15 cellular contexts compared by ENCODE assay signal in the genomic region with DNA sequence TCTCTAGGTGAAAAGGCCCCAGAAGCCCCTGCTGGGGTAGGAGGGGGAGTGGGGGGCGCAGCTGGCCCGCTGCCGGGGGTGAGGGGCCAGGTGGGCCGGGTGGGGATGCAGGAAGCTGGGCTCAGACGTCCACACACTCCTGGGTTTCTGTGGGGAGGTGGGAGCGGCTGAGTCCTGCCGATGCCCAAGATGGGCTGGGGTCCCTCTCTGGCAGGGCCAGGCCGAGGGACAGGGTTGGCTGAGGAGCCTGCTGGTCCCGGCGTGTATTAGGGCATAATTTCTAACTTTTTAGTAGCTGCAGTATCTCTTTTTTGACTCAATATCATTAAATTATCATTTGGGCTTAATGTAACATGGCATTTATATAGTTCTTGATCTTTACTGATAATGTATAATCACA.
A peak's percentile ranks its signal among the peaks of the same experiment; 100 is the strongest.
DNase-seq lines count a peak whose midpoint lies in the region; ATAC-seq and TF ChIP-seq lines count a peak whose summit lies in the region.
"Had no signal": no experiment of that assay in that cellular context is flagged by ENCODE, and none has a peak within 500 bp of the region (broad histone marks: within the 10 kb centered on the region; RNA-seq: fewer than 3 reads in every experiment).

No MANE protein-coding gene starts in this region.

- H3K36me3 ChIP-seq in BE2C (no peaks in the 10 kb centered on the region), right atrium auricular region (no peaks in the 10 kb centered on the region), prostate gland (no peaks in the 10 kb centered on the region)
- H3K36me3 ChIP-seq: HAP-1 had no signal

- TF ChIP-seq CTCF in BE2C (IDR thresholded peaks at IDR 0.05; ENCODE audit: low read depth, low read length): no peak
- TF ChIP-seq CTCF in RWPE1 (conservative IDR thresholded peaks at IDR 0.05; ENCODE audit: low read depth): no peak
- TF ChIP-seq CTCF in right atrium auricular region (IDR thresholded peaks at IDR 0.05): no peak
- no peak for TF ChIP-seq CTCF in prostate gland (IDR thresholded peaks at IDR 0.05)

- H3K9me3 Mint-ChIP-seq in activated T-cell treated with anti-CD3 and anti-CD28 coated beads, Interleukin-2, amount 50 U/mL, for 4 hours: no peaks in the 10 kb centered on the region
- H3K9me3 Mint-ChIP-seq in effector memory CD8-positive, alpha-beta T cell: no peaks in the 10 kb centered on the region

- WGBS in prostate gland: 60% methylated on average over 10 of the region's 10 CpGs

- no peak overlapping the region for H3K4me3 Mint-ChIP-seq in activated T-cell treated with anti-CD3 and anti-CD28 coated beads, Interleukin-2, amount 50 U/mL, for 4 hours
- no peak overlapping the region for H3K4me3 Mint-ChIP-seq in effector memory CD8-positive, alpha-beta T cell
- H3K4me3 Mint-ChIP-seq: CD14-positive monocyte had no signal

- H3K4me1 ChIP-seq in BE2C (peaks cover 20% of the 10 kb centered on the region), right atrium auricular region (peaks cover 0 to 74% of the 10 kb centered on the region in 2 donors), prostate gland (replicated peaks) (peaks cover 5% of the 10 kb centered on the region)

- no peaks in the 10 kb centered on the region for H3K27me3 ChIP-seq in BE2C
- H3K27me3 ChIP-seq in right atrium auricular region: no peaks in the 10 kb centered on the region
- no peaks in the 10 kb centered on the region for H3K27me3 ChIP-seq in prostate gland (replicated peaks; ENCODE audit: insufficient read depth)

- H3K4me3 ChIP-seq in BE2C (ENCODE audit: low read depth, low read length): peak overlapping the region; percentile 8; the same call in 1 of the 2 replicates
- H3K4me3 ChIP-seq in right atrium auricular region: peak overlapping the region; percentile 6 to 26
- no peak overlapping the region for H3K4me3 ChIP-seq in prostate gland
- H3K4me3 ChIP-seq: HAP-1 had no signal

- peaks cover 83% of the 10 kb centered on the region for H3K4me1 Mint-ChIP-seq in activated T-cell treated with anti-CD3 and anti-CD28 coated beads, Interleukin-2, amount 50 U/mL, for 4 hours (ENCODE audit: low read depth)
- peaks cover 28 to 68% of the 10 kb centered on the region in 2 donors for H3K4me1 Mint-ChIP-seq in effector memory CD8-positive, alpha-beta T cell (ENCODE audit: low read depth in 2 of 2)

- CTCF ChIA-PET in RWPE1 (lab: Yijun Ruan, JAX): interaction anchor here (0.6 kb wide), 1 partner anchor 33 kb away, joined by 3 read pairs; no protein-coding TSS in a partner anchor

- no peak for ATAC-seq in activated T-cell treated with anti-CD3 and anti-CD28 coated beads, Interleukin-2, amount 50 U/mL, for 4 hours
- ATAC-seq in effector memory CD8-positive, alpha-beta T cell (replicated peaks): no peak

- no peaks in the 10 kb centered on the region for H3K9me3 ChIP-seq in BE2C
- H3K9me3 ChIP-seq in right atrium auricular region: no peaks in the 10 kb centered on the region
- no peaks in the 10 kb centered on the region for H3K9me3 ChIP-seq in prostate gland
- H3K9me3 ChIP-seq: HAP-1 had no signal

- intact Hi-C loops in prostate gland (cut with DNase I): no loop called here

- no peaks in the 10 kb centered on the region for H3K27me3 Mint-ChIP-seq in activated T-cell treated with anti-CD3 and anti-CD28 coated beads, Interleukin-2, amount 50 U/mL, for 4 hours (ENCODE audit: low read depth)
- H3K27me3 Mint-ChIP-seq in effector memory CD8-positive, alpha-beta T cell: no peaks in the 10 kb centered on the region

- POLR2A ChIA-PET in RWPE1 (lab: Yijun Ruan, JAX; ENCODE audit: low non-redundant PET): interaction anchor here (0.6 to 0.7 kb wide), 2 partner anchors 13 to 105 kb away, joined by 3 to 5 read pairs; no protein-coding TSS in a partner anchor

- H3K27ac ChIP-seq in RWPE1: peak overlapping the region; percentile 25; the same call in 1 of the 2 replicates
- H3K27ac ChIP-seq in right atrium auricular region: peak overlapping the region; percentile 86 to 88
- H3K27ac ChIP-seq in prostate gland: peak overlapping the region; percentile 39 to 47

- no peak for TF ChIP-seq POLR2A in prostate gland (IDR thresholded peaks at IDR 0.05)

- DNase-seq in BE2C: peak; percentile 30
- no peak for DNase-seq in RWPE1 (ENCODE audit: low spot score)
- no peak for DNase-seq in right atrium auricular region (ENCODE audit: low spot score)
- DNase-seq in prostate gland (ENCODE audit: low spot score): peak; percentile 4
- DNase-seq in NK-92 (lab: John Stamatoyannopoulos, UW; ENCODE audit: unreplicated experiment): no peak
- no peak for DNase-seq in activated T-cell treated with anti-CD3 and anti-CD28 coated beads, Interleukin-2, amount 50 U/mL, for 4 hours
- no peak for DNase-seq in effector memory CD8-positive, alpha-beta T cell
- DNase-seq in DMS 273 treated with DMSO at 0.1 percent for 48 hours (lab: John Stamatoyannopoulos, UW): no peak
- DNase-seq: activated CD4-positive, alpha-beta T cell treated with anti-CD3 and anti-CD28 coated beads for 48 hours; left colon; NCI-H446; nucleus accumbens; T-helper 1 cell had no signal

- peak overlapping the region in 1 of 2 donors; percentile 22 for H3K27ac Mint-ChIP-seq in effector memory CD8-positive, alpha-beta T cell

- peaks cover 2% of the 10 kb centered on the region for H3K36me3 Mint-ChIP-seq in activated T-cell treated with anti-CD3 and anti-CD28 coated beads, Interleukin-2, amount 50 U/mL, for 4 hours (ENCODE audit: insufficient read depth)
- H3K36me3 Mint-ChIP-seq in effector memory CD8-positive, alpha-beta T cell (ENCODE audit: insufficient read depth): peaks cover 22% of the 10 kb centered on the region

Comparison
In these comparisons a context has a peak if more than half of its experiments do, and no peak if none do; other contexts are left out.
1. DNase-seq: peak in BE2C (single experiment) and prostate gland (single experiment); none in RWPE1 (single experiment), right atrium auricular region (single experiment), NK-92 (single experiment), activated T-cell treated with anti-CD3 and anti-CD28 coated beads, Interleukin-2, amount 50 U/mL, for 4 hours (single experiment), effector memory CD8-positive, alpha-beta T cell (0 of 3) and DMS 273 treated with DMSO at 0.1 percent for 48 hours (single experiment).
2. H3K4me3 ChIP-seq: peak in BE2C (single experiment) and right atrium auricular region (2 of 2); none in prostate gland (0 of 2).
3. H3K27ac ChIP-seq: peak in every context shown above with its lines; median percentile 87 in right atrium auricular region; 43 in prostate gland; 25 in RWPE1.